ENCODE assay signal across 1 cellular context in genomic region chr14:55641290-55641689, GRCh38.
TF ChIP-seq lines count a peak whose summit lies in the region.

No MANE protein-coding gene starts in this region.

TF ChIP-seq in GM23338, 12 proteins besides CTCF, POLR2A, EP300 and RAD21:
- TF ChIP-seq ZNF462 (CRISPR knock-in tag; IDR thresholded peaks at IDR 0.05) (no peak), EZH2phosphoT487 (IDR thresholded peaks at IDR 0.05; ENCODE audit: unreplicated experiment) (no peak), ETS1 (IDR thresholded peaks at IDR 0.05) (no peak), ZNF114 (CRISPR knock-in tag; IDR thresholded peaks at IDR 0.05) (no peak), CREB1 (CRISPR knock-in tag; IDR thresholded peaks at IDR 0.05; ENCODE audit: low read depth) (no peak), JUNB (IDR thresholded peaks at IDR 0.05; ENCODE audit: unreplicated experiment) (no peak), POLR2AphosphoS5 (IDR thresholded peaks at IDR 0.05; ENCODE audit: low read depth) (no peak), EZH2 (IDR thresholded peaks at IDR 0.05; ENCODE audit: low read depth, unreplicated experiment) (no peak)
TF ChIP-seq in GM23338: peak in this region for 0.
